In genomic region chr12:18683603-18684002, GRCh38 we compare ENCODE assay signal across 21 cellular contexts. TPM values are rescaled to one million over a fixed set of nuclear protein-coding genes. Genes with fewer than 3 reads are reported as not detected.
DNase-seq lines count a peak whose midpoint lies in the region; ATAC-seq, FAIRE-seq and TF ChIP-seq lines count a peak whose summit lies in the region.
"Had no signal": no experiment of that assay in that cellular context is flagged by ENCODE, and none has a peak within 500 bp of the region (broad histone marks: within the 10 kb centered on the region; RNA-seq: fewer than 3 reads in every experiment).

No MANE protein-coding gene starts in this region.

- no peaks in the 10 kb centered on the region for H3K27me3 ChIP-seq in naive thymus-derived CD4-positive, alpha-beta T cell (ENCODE audit: control insufficient read depth in 2 of 2, insufficient read depth in 2 of 2, low read length in 2 of 2)
- H3K27me3 ChIP-seq: ovary had no signal

- ATAC-seq in naive thymus-derived CD4-positive, alpha-beta T cell = peak; percentile 65
- ATAC-seq in HG03135 (IDR thresholded peaks at IDR 0.05; ENCODE audit: unreplicated experiment) = no peak
- ATAC-seq: activated CD8-positive, alpha-beta memory T cell treated with anti-CD3 and anti-CD28 coated beads, Interleukin-2, amount 10 ng/mL, durations not matched to agents 7 days and 5 days; stimulated activated naive B cell treated with anti-CD40 and anti-IgM and Interleukin-4, amounts not matched to agents 10 μg/mL and 1 μg/mL and 100 μg/mL, for 72 hours had no signal

- H3K4me3 Mint-ChIP-seq in naive thymus-derived CD4-positive, alpha-beta T cell = no peak overlapping the region
- H3K4me3 Mint-ChIP-seq: activated CD8-positive, alpha-beta memory T cell treated with anti-CD3 and anti-CD28 coated beads, Interleukin-2, amount 10 ng/mL, durations not matched to agents 7 days and 5 days; brain; H9; stimulated activated naive B cell treated with anti-CD40 and anti-IgM and Interleukin-4, amounts not matched to agents 10 μg/mL and 1 μg/mL and 100 μg/mL, for 72 hours had no signal

- intact Hi-C loops in naive thymus-derived CD4-positive, alpha-beta T cell (cut with micrococcal nuclease) = no loop called here

- no peaks in the 10 kb centered on the region for H3K36me3 ChIP-seq in naive thymus-derived CD4-positive, alpha-beta T cell (ENCODE audit: control insufficient read depth in 2 of 3, insufficient read depth in 3 of 3, low read length in 3 of 3)
- H3K36me3 ChIP-seq: ovary had no signal

- no peak for FAIRE-seq in RCC 7860 (lab: Jason Lieb, UNC)

- no peak overlapping the region for H3K27ac Mint-ChIP-seq in naive thymus-derived CD4-positive, alpha-beta T cell
- H3K27ac Mint-ChIP-seq: activated CD8-positive, alpha-beta memory T cell treated with anti-CD3 and anti-CD28 coated beads, Interleukin-2, amount 10 ng/mL, durations not matched to agents 7 days and 5 days; brain; H9; stimulated activated naive B cell treated with anti-CD40 and anti-IgM and Interleukin-4, amounts not matched to agents 10 μg/mL and 1 μg/mL and 100 μg/mL, for 72 hours had no signal

- H3K4me1 ChIP-seq in naive thymus-derived CD4-positive, alpha-beta T cell (ENCODE audit: control insufficient read depth in 2 of 2, insufficient read depth in 2 of 2, low read length in 2 of 2) = no peaks in the 10 kb centered on the region

- no peaks in the 10 kb centered on the region for H3K36me3 Mint-ChIP-seq in naive thymus-derived CD4-positive, alpha-beta T cell
- H3K36me3 Mint-ChIP-seq: activated CD8-positive, alpha-beta memory T cell treated with anti-CD3 and anti-CD28 coated beads, Interleukin-2, amount 10 ng/mL, durations not matched to agents 7 days and 5 days; brain; stimulated activated naive B cell treated with anti-CD40 and anti-IgM and Interleukin-4, amounts not matched to agents 10 μg/mL and 1 μg/mL and 100 μg/mL, for 72 hours had no signal

- H3K4me1 Mint-ChIP-seq in naive thymus-derived CD4-positive, alpha-beta T cell = no peaks in the 10 kb centered on the region
- H3K4me1 Mint-ChIP-seq: activated CD8-positive, alpha-beta memory T cell treated with anti-CD3 and anti-CD28 coated beads, Interleukin-2, amount 10 ng/mL, durations not matched to agents 7 days and 5 days; stimulated activated naive B cell treated with anti-CD40 and anti-IgM and Interleukin-4, amounts not matched to agents 10 μg/mL and 1 μg/mL and 100 μg/mL, for 72 hours had no signal

- no peaks in the 10 kb centered on the region for H3K9me3 ChIP-seq in naive thymus-derived CD4-positive, alpha-beta T cell (ENCODE audit: control insufficient read depth in 2 of 3, low read length in 3 of 3)
- H3K9me3 ChIP-seq: ovary had no signal

- no peaks in the 10 kb centered on the region for H3K27me3 Mint-ChIP-seq in naive thymus-derived CD4-positive, alpha-beta T cell
- H3K27me3 Mint-ChIP-seq: activated CD8-positive, alpha-beta memory T cell treated with anti-CD3 and anti-CD28 coated beads, Interleukin-2, amount 10 ng/mL, durations not matched to agents 7 days and 5 days; brain; stimulated activated naive B cell treated with anti-CD40 and anti-IgM and Interleukin-4, amounts not matched to agents 10 μg/mL and 1 μg/mL and 100 μg/mL, for 72 hours had no signal

- TF ChIP-seq CTCF in epithelial cell of esophagus (IDR thresholded peaks at IDR 0.05; ENCODE audit: insufficient read depth, low read depth, low read length, missing control alignments) = no peak

- no peak overlapping the region for H3K4me3 ChIP-seq in epithelial cell of esophagus (ENCODE audit: low read length)
- no peak overlapping the region for H3K4me3 ChIP-seq in naive thymus-derived CD4-positive, alpha-beta T cell (ENCODE audit: low read length)
- H3K4me3 ChIP-seq: ovary, skin epidermis had no signal

- POLR2A ChIA-PET in naive thymus-derived CD4-positive, alpha-beta T cell (lab: Charles Lee) = no interaction called here

- DNase-seq in GM04503 (ENCODE audit: low read depth) (peak; percentile 16), RCC 7860 (ENCODE audit: low spot score) (peak; percentile 56), epithelial cell of esophagus (ENCODE audit: low read depth) (peak; percentile 82), SK-N-DZ (ENCODE audit: low spot score) (no peak)
- DNase-seq in naive thymus-derived CD4-positive, alpha-beta T cell = no peak
- no peak for DNase-seq in activated CD4-positive, alpha-beta T cell treated with anti-CD3 and anti-CD28 coated beads for 1 hour
- DNase-seq: activated CD4-positive, CD25-positive, alpha-beta regulatory T cell; activated CD8-positive, alpha-beta memory T cell treated with anti-CD3 and anti-CD28 coated beads, Interleukin-2, amount 10 ng/mL, durations not matched to agents 7 days and 5 days; C1 segment of cervical spinal cord; DMS79; effector CD8-positive, alpha-beta T cell; H9; NCI-H1694; NCI-H510A; ovary; stimulated activated naive B cell treated with anti-CD40 and anti-IgM and Interleukin-4, amounts not matched to agents 10 μg/mL and 1 μg/mL and 100 μg/mL, for 72 hours; T-helper 1 cell had no signal

- CTCF ChIA-PET in naive thymus-derived CD4-positive, alpha-beta T cell (lab: Charles Lee) = no interaction called here

- H3K27ac ChIP-seq in naive thymus-derived CD4-positive, alpha-beta T cell (ENCODE audit: low read depth, low read length) = no peak overlapping the region
- H3K27ac ChIP-seq: ovary, skin epidermis had no signal

- H3K9me3 Mint-ChIP-seq in naive thymus-derived CD4-positive, alpha-beta T cell = peaks cover 0 to 14% (median 0%) of the 10 kb centered on the region in 11 donors
- H3K9me3 Mint-ChIP-seq: H9 had no signal

RNA-seq across cellular contexts. Expression of gene PLCZ1, which starts 54.2 kb away (rescaled TPM):
- not detected for total RNA-seq in naive thymus-derived CD4-positive, alpha-beta T cell
- not detected for polyA plus RNA-seq in naive thymus-derived CD4-positive, alpha-beta T cell
- not detected in 2 replicates for polyA plus RNA-seq in SK-N-DZ (2014; cell fraction: cytosol; rRNA removed)
- polyA plus RNA-seq in SK-N-DZ (2014; cell fraction: nucleus; rRNA removed) = not detected in 2 replicates
- total RNA-seq: activated CD8-positive, alpha-beta memory T cell treated with anti-CD3 and anti-CD28 coated beads, Interleukin-2, amount 10 ng/mL, durations not matched to agents 7 days and 5 days; H9; ovary; urinary bladder had no signal
- polyA plus RNA-seq: ovary, urinary bladder had no signal

RNA-seq across cellular contexts. Expression of gene CAPZA3, which starts 54.3 kb away (rescaled TPM):
- total RNA-seq in naive thymus-derived CD4-positive, alpha-beta T cell = not detected
- not detected for polyA plus RNA-seq in naive thymus-derived CD4-positive, alpha-beta T cell
- polyA plus RNA-seq in SK-N-DZ (2014; cell fraction: cytosol; rRNA removed) = not detected in 2 replicates
- polyA plus RNA-seq in SK-N-DZ (2014; cell fraction: nucleus; rRNA removed) = not detected in 2 replicates
- total RNA-seq: activated CD8-positive, alpha-beta memory T cell treated with anti-CD3 and anti-CD28 coated beads, Interleukin-2, amount 10 ng/mL, durations not matched to agents 7 days and 5 days; H9; ovary; urinary bladder had no signal
- polyA plus RNA-seq: ovary, urinary bladder had no signal

Comparison
In these comparisons a context has a peak if more than half of its experiments do, and no peak if none do; other contexts are left out.
1. DNase-seq: peak in GM04503 (single experiment), RCC 7860 (single experiment) and epithelial cell of esophagus (single experiment); none in naive thymus-derived CD4-positive, alpha-beta T cell (0 of 9), SK-N-DZ (single experiment) and activated CD4-positive, alpha-beta T cell treated with anti-CD3 and anti-CD28 coated beads for 1 hour (single experiment).